Comparison of ENCODE assay signal across 8 cellular contexts in the genomic region with DNA sequence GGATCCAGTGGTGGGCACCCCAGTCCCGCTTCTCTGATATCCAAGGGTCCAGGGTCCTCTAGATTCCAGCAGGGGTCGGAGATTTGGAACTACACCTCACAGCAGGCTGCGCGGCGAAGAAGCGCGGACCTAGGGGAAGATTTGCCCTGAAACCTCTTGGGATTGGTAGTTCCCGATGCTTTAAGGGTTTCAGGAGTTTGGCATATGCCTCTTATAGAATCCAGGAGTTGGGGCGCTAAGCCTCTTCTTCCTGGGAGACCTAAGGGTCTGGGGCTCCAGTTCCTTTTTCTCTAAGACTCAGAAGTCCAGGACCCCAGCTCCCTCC. TPM values are rescaled to one million over a fixed set of nuclear protein-coding genes. Genes with fewer than 3 reads are reported as not detected.
A peak's percentile ranks its signal among the peaks of the same experiment; 100 is the strongest.
DNase-seq lines count a peak whose midpoint lies in the region; ATAC-seq, FAIRE-seq and TF ChIP-seq lines count a peak whose summit lies in the region.

No MANE protein-coding gene starts in this region.

- intact Hi-C loops in PC-3 (cut with micrococcal nuclease), result no loop called here

- H3K4me3 ChIP-seq in GM12865 (ENCODE audit: low read depth, low read length) (peak overlapping the region; percentile 57), PC-3 (ENCODE audit: low read length) (peak overlapping the region; percentile 89), esophagus (ENCODE audit: low read depth in 1 of 2, low read length in 2 of 2) (peak overlapping the region; percentile 46 to 78)

- H3K4me1 ChIP-seq in PC-3 (ENCODE audit: insufficient read depth, low read length) (peaks cover 18% of the 10 kb centered on the region), esophagus (ENCODE audit: control insufficient read depth in 2 of 2, insufficient read depth in 2 of 2, low read length in 1 of 2) (peaks cover 0 to 5% of the 10 kb centered on the region in 2 donors)

- H3K27ac ChIP-seq in PC-3 (ENCODE audit: low read length) (no peak overlapping the region), esophagus (ENCODE audit: low read depth in 2 of 2, low read length in 1 of 2) (peak overlapping the region; percentile 50 to 86)

- no peak for TF ChIP-seq POLR2A in GM12892 (IDR thresholded peaks at IDR 0.05; ENCODE audit: low read depth, low read length)

- peaks cover 5% of the 10 kb centered on the region for H3K36me3 Mint-ChIP-seq in progenitor cell of endocrine pancreas (ENCODE audit: insufficient read depth)

- ATAC-seq in PC-3 (peak; percentile 10), GM19328 (IDR thresholded peaks at IDR 0.05; ENCODE audit: unreplicated experiment) (no peak)

- WGBS in esophagus, 2 donors, result 2 to 4% methylated on average over 9 of the region's 9 CpGs

- no peak for FAIRE-seq in GM12892 (lab: Jason Lieb, UNC)

- H3K4me3 Mint-ChIP-seq in progenitor cell of endocrine pancreas (ENCODE audit: low read depth), result peak overlapping the region; percentile 95

- peak overlapping the region; percentile 98 for H3K4me2 ChIP-seq in PC-3 (ENCODE audit: low read length)

- DNase-seq in GM12865 (ENCODE audit: low read depth), result no peak
- no peak for DNase-seq in PC-3
- no peak for DNase-seq in progenitor cell of endocrine pancreas (ENCODE audit: low spot score, unreplicated experiment)
- DNase-seq in NCI-H2107 (lab: John Stamatoyannopoulos, UW), result no peak
- DNase-seq in GM12892 (ENCODE audit: insufficient read length), result no peak
- no peak for DNase-seq in germinal center (ENCODE audit: low spot score)

- no peaks in the 10 kb centered on the region for H3K9me2 ChIP-seq in PC-3 (replicated peaks; ENCODE audit: low read length)

- peak overlapping the region; percentile 88 for H2AFZ ChIP-seq in PC-3 (ENCODE audit: low read length)

- H3K27me3 ChIP-seq in PC-3 (ENCODE audit: low read length) (no peaks in the 10 kb centered on the region), esophagus (ENCODE audit: control insufficient read depth in 1 of 2, insufficient read depth in 2 of 2, low read length in 2 of 2) (no peaks in the 10 kb centered on the region)

- H4K20me1 ChIP-seq in PC-3 (ENCODE audit: low read length), result peaks cover 3% of the 10 kb centered on the region; the same call in 1 of the 2 replicates

- no peaks in the 10 kb centered on the region for H3K9me3 Mint-ChIP-seq in progenitor cell of endocrine pancreas (ENCODE audit: low read depth)

- H3K27me3 Mint-ChIP-seq in progenitor cell of endocrine pancreas, result no peaks in the 10 kb centered on the region

- H3K9ac ChIP-seq in PC-3 (ENCODE audit: low read length), result peak overlapping the region; percentile 84

- peaks cover 13% of the 10 kb centered on the region for H3K36me3 ChIP-seq in PC-3 (ENCODE audit: low read depth, low read length)
- H3K36me3 ChIP-seq in esophagus (ENCODE audit: control insufficient read depth in 2 of 2, insufficient read depth in 2 of 2, low read length in 1 of 2), result peaks cover 7 to 20% of the 10 kb centered on the region in 2 donors

- POLR2A ChIA-PET in PC-3 (lab: Charles Lee; ENCODE audit: unreplicated experiment), result interaction anchor here (0.9 kb wide), 1 partner anchor 26 kb away, joined by 7 read pairs; the partner anchor contains the start of gene RRAS

- peaks cover 23% of the 10 kb centered on the region for H3K4me1 Mint-ChIP-seq in progenitor cell of endocrine pancreas (ENCODE audit: low read depth)

- TF ChIP-seq CTCF in GM12865 (IDR thresholded peaks at IDR 0.05; ENCODE audit: insufficient read depth, low read depth, low read length, missing control alignments), result no peak
- no peak for TF ChIP-seq CTCF in PC-3 (conservative IDR thresholded peaks at IDR 0.05; ENCODE audit: low read depth, low read length)
- peak; percentile 25 for TF ChIP-seq CTCF in progenitor cell of endocrine pancreas (IDR thresholded peaks at IDR 0.05; ENCODE audit: unreplicated experiment)

- H3K9me3 ChIP-seq in PC-3 (ENCODE audit: low read length), result no peaks in the 10 kb centered on the region
- H3K9me3 ChIP-seq in esophagus (ENCODE audit: control insufficient read depth in 2 of 2, insufficient read depth in 1 of 2, low read depth in 1 of 2, low read length in 1 of 2), result no peaks in the 10 kb centered on the region

- CTCF ChIA-PET in PC-3 (lab: Charles Lee), result no interaction called here

- no peaks in the 10 kb centered on the region for H3F3A ChIP-seq in PC-3 (ENCODE audit: low read length, unreplicated experiment)

- peak overlapping the region; percentile 97 for H3K27ac Mint-ChIP-seq in progenitor cell of endocrine pancreas

- H3K79me2 ChIP-seq in PC-3 (ENCODE audit: low read length), result peaks cover 36% of the 10 kb centered on the region

- BruUV-seq in PC-3 (replicated peaks; lab: Mats Ljungman, UMichigan), result TSS peak; percentile 71

RNA-seq across cellular contexts. Expression of gene BCL2L12, which starts 0.3 kb away (rescaled TPM):
- total RNA-seq in PC-3 (2014; rRNA removed) (82.5 and 104 TPM in 2 replicates), progenitor cell of endocrine pancreas (58.5 and 59.0 TPM in 2 replicates)
- polyA plus RNA-seq in esophagus, result 10 to 100 TPM in 1 of 2 donors, 1 to 10 TPM in 1; 10.0 to 21.4 TPM
- 35.2 TPM for polyA plus RNA-seq in GM12892 (2012; ENCODE audit: missing spikeins)

RNA-seq across cellular contexts. Expression of gene IRF3, which starts 0.4 kb away (rescaled TPM):
- total RNA-seq in PC-3 (2014; rRNA removed), result 223 and 236 TPM in 2 replicates
- 10 to 100 TPM; 49.2 to 75.0 TPM for polyA plus RNA-seq in esophagus
- 103 and 110 TPM in 2 replicates for total RNA-seq in progenitor cell of endocrine pancreas
- 61.7 TPM for polyA plus RNA-seq in GM12892 (2012; ENCODE audit: missing spikeins)

RNA-seq across cellular contexts. Expression of gene PRMT1, which starts 11.0 kb away (rescaled TPM):
- total RNA-seq in PC-3 (2014; rRNA removed), result 625 and 761 TPM in 2 replicates
- polyA plus RNA-seq in esophagus, result 100 to 1,000 TPM in 1 of 2 donors, 10 to 100 TPM in 1; 72.5 to 146 TPM
- 299 and 306 TPM in 2 replicates for total RNA-seq in progenitor cell of endocrine pancreas
- polyA plus RNA-seq in GM12892 (2012; ENCODE audit: missing spikeins), result 253 TPM

RNA-seq across cellular contexts. Expression of gene ADM5, which starts 23.3 kb away (rescaled TPM):
- total RNA-seq in PC-3 (2014; rRNA removed) (5.0 and 6.3 TPM in 2 replicates), progenitor cell of endocrine pancreas (7.7 TPM in 2 replicates)
- polyA plus RNA-seq in esophagus, result 1 to 10 TPM; 1.6 to 2.0 TPM
- 0.68 TPM for polyA plus RNA-seq in GM12892 (2012; ENCODE audit: missing spikeins)

RNA-seq across cellular contexts. Expression of gene SCAF1, which starts 24.1 kb away (rescaled TPM):
- total RNA-seq in PC-3 (2014; rRNA removed) (46.8 and 78.6 TPM in 2 replicates), progenitor cell of endocrine pancreas (83.2 and 90.7 TPM in 2 replicates)
- 10 to 100 TPM; 16.9 to 26.7 TPM for polyA plus RNA-seq in esophagus
- polyA plus RNA-seq in GM12892 (2012; ENCODE audit: missing spikeins), result 13.1 TPM
